9 cellular contexts compared by ENCODE assay signal in genomic region chr11:113796663-113797259, GRCh38. TPM values are rescaled to one million over a fixed set of nuclear protein-coding genes. Genes with fewer than 3 reads are reported as not detected.
DNase-seq lines count a peak whose midpoint lies in the region; FAIRE-seq and TF ChIP-seq lines count a peak whose summit lies in the region.
"Had no signal": no experiment of that assay in that cellular context is flagged by ENCODE, and none has a peak within 500 bp of the region (broad histone marks: within the 10 kb centered on the region; RNA-seq: fewer than 3 reads in every experiment).

No MANE protein-coding gene starts in this region.

- no peak overlapping the region for H3K27ac ChIP-seq in 22Rv1
- H3K27ac ChIP-seq in astrocyte (ENCODE audit: low read depth, low read length): no peak overlapping the region
- H3K27ac ChIP-seq in stomach: no peak overlapping the region

- FAIRE-seq in astrocyte (lab: Jason Lieb, UNC): peak; percentile 29

- H2AFZ ChIP-seq in astrocyte (ENCODE audit: low read depth, low read length): no peak overlapping the region

- no peaks in the 10 kb centered on the region for H3K27me3 Mint-ChIP-seq in astrocyte (ENCODE audit: low read depth, unreplicated experiment)
- H3K27me3 Mint-ChIP-seq: dendritic cell treated with granulocyte-macrophage colony-stimulating factor and Interleukin-4, amounts not matched to agents 40 ng/mL and 50 ng/mL, for 4 days had no signal

- H3K4me1 ChIP-seq in astrocyte (ENCODE audit: insufficient read depth, low read length) (no peaks in the 10 kb centered on the region), stomach (no peaks in the 10 kb centered on the region)

- intact Hi-C loops in stomach (cut with DNase I; ENCODE audit: low total_unique reads): no loop called here

- no peak overlapping the region for H3K4me2 ChIP-seq in astrocyte (ENCODE audit: low read length)

- no peaks in the 10 kb centered on the region for H4K20me1 ChIP-seq in astrocyte (ENCODE audit: insufficient read depth, low read length)

- WGBS in stomach, 5 donors: 63 to 70% (median 66%) methylated on average over 3 of the region's 3 CpGs

- H3K4me3 ChIP-seq in HFF-Myc (replicated peaks; ENCODE audit: low read depth, low read length): no peak overlapping the region
- H3K4me3 ChIP-seq in astrocyte (ENCODE audit: insufficient read depth, low read depth, low read length): no peak overlapping the region
- no peak overlapping the region for H3K4me3 ChIP-seq in stomach

- peak; percentile 83 for TF ChIP-seq CTCF in 22Rv1 (IDR thresholded peaks at IDR 0.05)
- TF ChIP-seq CTCF in HFF-Myc (IDR thresholded peaks at IDR 0.05; ENCODE audit: low read depth, low read length, missing control alignments): peak; percentile 64
- peak; percentile 77 for TF ChIP-seq CTCF in astrocyte (IDR thresholded peaks at IDR 0.05; ENCODE audit: insufficient read depth, low read depth, low read length)
- TF ChIP-seq CTCF in stomach (IDR thresholded peaks at IDR 0.05): peak in 5 of 7 experiments; percentile 39 to 62 (median 52)

- H3K9me3 ChIP-seq in astrocyte (ENCODE audit: insufficient read depth, low read depth, low read length): no peaks in the 10 kb centered on the region
- H3K9me3 ChIP-seq in stomach: no peaks in the 10 kb centered on the region

- DNase-seq in EL (peak; percentile 47), HFF-Myc (ENCODE audit: extremely low read depth, low read depth) (peak; percentile 35), NCI-H345 (lab: John Stamatoyannopoulos, UW) (peak; percentile 10), astrocyte (ENCODE audit: low read depth) (peak; percentile 9), iPS-NIHi7 (ENCODE audit: extremely low spot score) (peak; percentile 65), stomach (peak; percentile 37), activated gamma-delta T cell treated with Interleukin-2 at 50 U/mL for 16 hours (no peak)

- peaks cover 11% of the 10 kb centered on the region for H3K36me3 Mint-ChIP-seq in astrocyte (ENCODE audit: low read depth, unreplicated experiment)

- TF ChIP-seq POLR2A in stomach (IDR thresholded peaks at IDR 0.05): no peak

- H3K9ac ChIP-seq in astrocyte (ENCODE audit: low read length): no peak overlapping the region

- H3K9me3 Mint-ChIP-seq in astrocyte (ENCODE audit: unreplicated experiment): no peaks in the 10 kb centered on the region
- H3K9me3 Mint-ChIP-seq: dendritic cell treated with granulocyte-macrophage colony-stimulating factor and Interleukin-4, amounts not matched to agents 40 ng/mL and 50 ng/mL, for 4 days had no signal

- no peaks in the 10 kb centered on the region for H3K27me3 ChIP-seq in astrocyte (ENCODE audit: insufficient read depth, low read length)
- H3K27me3 ChIP-seq in stomach: no peaks in the 10 kb centered on the region

- no peak overlapping the region for H3K4me3 Mint-ChIP-seq in astrocyte (ENCODE audit: unreplicated experiment)
- H3K4me3 Mint-ChIP-seq: dendritic cell treated with granulocyte-macrophage colony-stimulating factor and Interleukin-4, amounts not matched to agents 40 ng/mL and 50 ng/mL, for 4 days had no signal

- H3K36me3 ChIP-seq in astrocyte (ENCODE audit: insufficient read depth, low read length) (no peaks in the 10 kb centered on the region), stomach (peaks cover 4 to 45% (median 41%) of the 10 kb centered on the region in 4 donors)

- no peaks in the 10 kb centered on the region for H3K79me2 ChIP-seq in astrocyte (ENCODE audit: insufficient read depth, low read length)

- H3K27ac Mint-ChIP-seq in astrocyte (ENCODE audit: unreplicated experiment): no peak overlapping the region
- H3K27ac Mint-ChIP-seq: dendritic cell treated with granulocyte-macrophage colony-stimulating factor and Interleukin-4, amounts not matched to agents 40 ng/mL and 50 ng/mL, for 4 days had no signal

- TF ChIP-seq EP300 in stomach (IDR thresholded peaks at IDR 0.05): no peak

- no peaks in the 10 kb centered on the region for H3K4me1 Mint-ChIP-seq in astrocyte (ENCODE audit: low read depth, unreplicated experiment)

RNA-seq across cellular contexts. Expression of gene CLDN25, which starts 17.2 kb away (rescaled TPM):
- total RNA-seq in astrocyte (not detected in 2 replicates), stomach (not detected)
- not detected for polyA plus RNA-seq in stomach

RNA-seq across cellular contexts. Expression of gene ZW10, which starts 23.3 kb away (rescaled TPM):
- total RNA-seq in astrocyte (16.6 and 17.9 TPM in 2 replicates), stomach (10 to 100 TPM in 1 of 5 donors, 1 to 10 TPM in 3, under 1 TPM in 1; 0.58 to 22.0 (median 9.6) TPM)
- polyA plus RNA-seq in stomach: 1 to 10 TPM; 4.7 to 5.9 (median 5.8) TPM
